21 cellular contexts compared by ENCODE assay signal in genomic region chr2:125746321-125746983, GRCh38.
"Had no signal": no experiment of that assay in that cellular context is flagged by ENCODE, and none has a peak within 500 bp of the region (broad histone marks: within the 10 kb centered on the region; RNA-seq: fewer than 3 reads in every experiment).

No MANE protein-coding gene starts in this region.

- H3K27ac ChIP-seq: breast epithelium, coronary artery, epithelial cell of prostate, heart left ventricle, ovary, prostate gland, right atrium auricular region, thyroid gland, uterus had no signal

- H3K9me3 ChIP-seq: breast epithelium, heart left ventricle, ovary, prostate gland, right atrium auricular region, thyroid gland, uterus had no signal

- H3K4me1 ChIP-seq: breast epithelium, heart left ventricle, prostate gland, right atrium auricular region, thyroid gland, uterus had no signal

- FAIRE-seq: islet of Langerhans had no signal

- DNase-seq: activated CD4-positive, alpha-beta memory T cell treated with anti-CD3 and anti-CD28 coated beads for 36 hours; activated CD4-positive, alpha-beta T cell treated with anti-CD3 and anti-CD28 coated beads for 48 hours; activated effector memory CD4-positive, alpha-beta T cell treated with Interleukin-2 at 50 U/mL for 16 hours; activated naive CD4-positive, alpha-beta T cell treated with anti-CD3 and anti-CD28 coated beads for 36 hours; activated naive CD8-positive, alpha-beta T cell treated with anti-CD3 and anti-CD28 coated beads, Interleukin-2, amount 10 ng/mL, durations not matched to agents 7 days and 5 days; activated T-cell treated with anti-CD3 and anti-CD28 coated beads, Interleukin-2, amount 50 U/mL, for 48 hours; amniotic stem cell; cerebellar nuclear complex; heart left ventricle; left cardiac atrium; naive B cell; ovary; stimulated activated CD4-positive, alpha-beta T cell treated with anti-CD3 and anti-CD28 coated beads, Interleukin-4, amount 100 ng/mL, for 4 hours; thyroid gland; uterus had no signal

- H3K36me3 ChIP-seq: breast epithelium, heart left ventricle, ovary, prostate gland, right atrium auricular region, thyroid gland, uterus had no signal

- H3K27me3 ChIP-seq: breast epithelium, heart left ventricle, ovary, right atrium auricular region, thyroid gland, uterus had no signal

- H3K4me3 ChIP-seq: breast epithelium, coronary artery, heart left ventricle, ovary, prostate gland, right atrium auricular region, thyroid gland, uterus had no signal
